ENCODE assay signal across 23 cellular contexts in genomic region chr14:67270933-67271332, GRCh38. TPM values are rescaled to one million over a fixed set of nuclear protein-coding genes. Genes with fewer than 3 reads are reported as not detected.
DNase-seq lines count a peak whose midpoint lies in the region; ATAC-seq and TF ChIP-seq lines count a peak whose summit lies in the region.
"Had no signal": no experiment of that assay in that cellular context is flagged by ENCODE, and none has a peak within 500 bp of the region (broad histone marks: within the 10 kb centered on the region; RNA-seq: fewer than 3 reads in every experiment).

No MANE protein-coding gene starts in this region.

- H3K27me3 Mint-ChIP-seq in activated T-cell treated with anti-CD3 and anti-CD28 coated beads, Interleukin-2, amount 50 U/mL, for 72 hours (ENCODE audit: low read depth), result no peaks in the 10 kb centered on the region
- H3K27me3 Mint-ChIP-seq in nephron progenitor cell (ENCODE audit: low read depth, poor library complexity), result no peaks in the 10 kb centered on the region
- no peaks in the 10 kb centered on the region for H3K27me3 Mint-ChIP-seq in GM23338 (ENCODE audit: insufficient read depth, low read depth, poor library complexity)
- H3K27me3 Mint-ChIP-seq: T-helper 17 cell had no signal

- DNase-seq in activated T-cell treated with anti-CD3 and anti-CD28 coated beads, Interleukin-2, amount 50 U/mL, for 72 hours, result no peak
- DNase-seq in activated T-cell treated with anti-CD3 and anti-CD28 coated beads for 4 hours (no peak), nephron progenitor cell (no peak), substantia nigra (lab: John Stamatoyannopoulos, UW) (no peak), GM23338 (ENCODE audit: low spot score) (no peak)
- DNase-seq: activated CD4-positive, alpha-beta T cell treated with anti-CD3 and anti-CD28 coated beads, Interleukin-2, amount 50 U/mL, for 48 hours; activated naive CD4-positive, alpha-beta T cell treated with Interleukin-2 at 50 U/mL for 16 hours; colonic mucosa; DMS153; GF-D8; kidney; NCI-H1105; NCI-H2171; NCI-H526 treated with DMSO at 0.1 percent for 48 hours; ovary; SIG-M5; T-helper 17 cell; uterus had no signal

- H3K4me1 ChIP-seq in ectodermal cell (ENCODE audit: control insufficient read depth, insufficient read depth, low read length) (peaks cover 46% of the 10 kb centered on the region), GM23338 (ENCODE audit: insufficient read depth) (peaks cover 38% of the 10 kb centered on the region)
- H3K4me1 ChIP-seq: colonic mucosa had no signal

- H3K9me3 Mint-ChIP-seq in activated T-cell treated with anti-CD3 and anti-CD28 coated beads, Interleukin-2, amount 50 U/mL, for 72 hours, result no peaks in the 10 kb centered on the region
- H3K9me3 Mint-ChIP-seq in nephron progenitor cell (peaks cover 27% of the 10 kb centered on the region), GM23338 (no peaks in the 10 kb centered on the region)

- no peak for ATAC-seq in activated T-cell treated with anti-CD3 and anti-CD28 coated beads, Interleukin-2, amount 50 U/mL, for 72 hours (replicated peaks in 1 of 2)
- no peak for ATAC-seq in GM23338
- no peak for ATAC-seq in esophagus mucosa
- no peak for ATAC-seq in GM21360 (IDR thresholded peaks at IDR 0.05; ENCODE audit: unreplicated experiment)
- ATAC-seq: T-helper 17 cell had no signal

- no peak overlapping the region for H3K4me2 ChIP-seq in GM23338
- H3K4me2 ChIP-seq: BLaER1 treated with 17β-estradiol and CSF1 and Interleukin-3, amounts not matched to agents 10 nM and 100 nM had no signal

- no peaks in the 10 kb centered on the region for H3K9me3 ChIP-seq in ectodermal cell (ENCODE audit: control insufficient read depth, low read length)
- H3K9me3 ChIP-seq: colonic mucosa, ovary, uterus had no signal

- H3K36me3 ChIP-seq in ectodermal cell (ENCODE audit: control insufficient read depth, insufficient read depth, low read length), result no peaks in the 10 kb centered on the region
- H3K36me3 ChIP-seq in GM23338 (ENCODE audit: insufficient read depth), result no peaks in the 10 kb centered on the region
- H3K36me3 ChIP-seq: colonic mucosa, ovary, uterus had no signal

- no peak overlapping the region for H2AFZ ChIP-seq in GM23338

- no peak overlapping the region for H3K4me3 Mint-ChIP-seq in activated T-cell treated with anti-CD3 and anti-CD28 coated beads, Interleukin-2, amount 50 U/mL, for 72 hours
- H3K4me3 Mint-ChIP-seq in nephron progenitor cell, result no peak overlapping the region
- no peak overlapping the region for H3K4me3 Mint-ChIP-seq in GM23338
- H3K4me3 Mint-ChIP-seq: T-helper 17 cell had no signal

- H3K4me1 Mint-ChIP-seq in activated T-cell treated with anti-CD3 and anti-CD28 coated beads, Interleukin-2, amount 50 U/mL, for 72 hours (ENCODE audit: low read depth), result peaks cover 9% of the 10 kb centered on the region
- H3K4me1 Mint-ChIP-seq in nephron progenitor cell (peaks cover 32% of the 10 kb centered on the region), GM23338 (peaks cover 44% of the 10 kb centered on the region)

- no peaks in the 10 kb centered on the region for H3K9me2 ChIP-seq in GM23338 (ENCODE audit: insufficient read depth)

- TF ChIP-seq CTCF in nephron progenitor cell (IDR thresholded peaks at IDR 0.05) (no peak), GM23338 (conservative IDR thresholded peaks at IDR 0.05; ENCODE audit: low read depth in 2 of 2) (no peak)

- H3F3A ChIP-seq in GM23338 (replicated peaks; ENCODE audit: low read depth), result no peaks in the 10 kb centered on the region

- H3K27ac ChIP-seq in ectodermal cell (ENCODE audit: insufficient read depth, low read depth, low read length, poor library complexity, severe bottlenecking) (peak overlapping the region; percentile 94), substantia nigra (ENCODE audit: low read depth, low read length, poor library complexity, severe bottlenecking) (peak overlapping the region; percentile 89), GM23338 (ENCODE audit: low read depth) (no peak overlapping the region)
- H3K27ac ChIP-seq: BLaER1 treated with 17β-estradiol and CSF1 and Interleukin-3, amounts not matched to agents 10 nM and 100 nM; VCaP had no signal

- H3K36me3 Mint-ChIP-seq in activated T-cell treated with anti-CD3 and anti-CD28 coated beads, Interleukin-2, amount 50 U/mL, for 72 hours (ENCODE audit: insufficient read depth in 2 of 2), result peaks cover 1 to 2% of the 10 kb centered on the region in 2 donors
- H3K36me3 Mint-ChIP-seq in nephron progenitor cell (ENCODE audit: low read depth), result peaks cover 54% of the 10 kb centered on the region
- peaks cover 18% of the 10 kb centered on the region; the same call in 2 of the 3 replicates for H3K36me3 Mint-ChIP-seq in GM23338 (ENCODE audit: low read depth)

- H3K27me3 ChIP-seq in ectodermal cell (ENCODE audit: control insufficient read depth, insufficient read depth, low read length, poor library complexity, severe bottlenecking) (no peaks in the 10 kb centered on the region), GM23338 (ENCODE audit: insufficient read depth) (no peaks in the 10 kb centered on the region)
- H3K27me3 ChIP-seq: BLaER1 treated with 17β-estradiol and CSF1 and Interleukin-3, amounts not matched to agents 10 nM and 100 nM; colonic mucosa; ovary; uterus had no signal

- H4K20me1 ChIP-seq in GM23338 (replicated peaks; ENCODE audit: insufficient read depth), result no peaks in the 10 kb centered on the region

- H3K79me2 ChIP-seq in GM23338 (replicated peaks; ENCODE audit: insufficient read depth), result peaks cover 66% of the 10 kb centered on the region

- H3K4me3 ChIP-seq in ectodermal cell (ENCODE audit: insufficient read depth, low read depth, low read length), result no peak overlapping the region
- H3K4me3 ChIP-seq in GM23338, result no peak overlapping the region
- H3K4me3 ChIP-seq: BLaER1 treated with 17β-estradiol and CSF1 and Interleukin-3, amounts not matched to agents 10 nM and 100 nM; colonic mucosa; ovary; uterus had no signal

- WGBS in ectodermal cell, 2 experiments, result 88 to 100% methylated on average over 3 of the region's 3 CpGs

- H3K27ac Mint-ChIP-seq in activated T-cell treated with anti-CD3 and anti-CD28 coated beads, Interleukin-2, amount 50 U/mL, for 72 hours, result peak overlapping the region; percentile 7
- H3K27ac Mint-ChIP-seq in nephron progenitor cell, result peak overlapping the region; percentile 3
- H3K27ac Mint-ChIP-seq in GM23338, result no peak overlapping the region
- H3K27ac Mint-ChIP-seq: T-helper 17 cell had no signal

TF ChIP-seq in GM23338, 12 proteins besides CTCF, POLR2A, EP300 and RAD21 (continues in another document):
- TF ChIP-seq POLR2AphosphoS5 (IDR thresholded peaks at IDR 0.05; ENCODE audit: low read depth), result no peak

RNA-seq across cellular contexts. Expression of gene PALS1, which starts 29.7 kb away (rescaled TPM):
- 1 to 10 TPM; 5.5 to 6.5 TPM for total RNA-seq in activated T-cell treated with anti-CD3 and anti-CD28 coated beads, Interleukin-2, amount 50 U/mL, for 72 hours
- polyA plus RNA-seq in ectodermal cell (2013, experiment 1 of 4), result 42.3 TPM
- 45.1 TPM for polyA plus RNA-seq in ectodermal cell (2013, experiment 2 of 4)
- 35.6 TPM for polyA plus RNA-seq in ectodermal cell (2013, experiment 3 of 4)
- polyA plus RNA-seq in ectodermal cell (2013, experiment 4 of 4), result 35.8 TPM
- total RNA-seq in GM23338 (2014; rRNA removed; shearing (Covaris generic)), result 22.0 and 26.7 TPM in 2 replicates
- polyA plus RNA-seq in GM23338 (2016; fragmentation: Nextera tagmentation; extraction: Ambion mirVana), result 9.0 and 9.1 TPM in 2 replicates
- total RNA-seq in esophagus mucosa, result 21.6 TPM
